In the genomic region with DNA sequence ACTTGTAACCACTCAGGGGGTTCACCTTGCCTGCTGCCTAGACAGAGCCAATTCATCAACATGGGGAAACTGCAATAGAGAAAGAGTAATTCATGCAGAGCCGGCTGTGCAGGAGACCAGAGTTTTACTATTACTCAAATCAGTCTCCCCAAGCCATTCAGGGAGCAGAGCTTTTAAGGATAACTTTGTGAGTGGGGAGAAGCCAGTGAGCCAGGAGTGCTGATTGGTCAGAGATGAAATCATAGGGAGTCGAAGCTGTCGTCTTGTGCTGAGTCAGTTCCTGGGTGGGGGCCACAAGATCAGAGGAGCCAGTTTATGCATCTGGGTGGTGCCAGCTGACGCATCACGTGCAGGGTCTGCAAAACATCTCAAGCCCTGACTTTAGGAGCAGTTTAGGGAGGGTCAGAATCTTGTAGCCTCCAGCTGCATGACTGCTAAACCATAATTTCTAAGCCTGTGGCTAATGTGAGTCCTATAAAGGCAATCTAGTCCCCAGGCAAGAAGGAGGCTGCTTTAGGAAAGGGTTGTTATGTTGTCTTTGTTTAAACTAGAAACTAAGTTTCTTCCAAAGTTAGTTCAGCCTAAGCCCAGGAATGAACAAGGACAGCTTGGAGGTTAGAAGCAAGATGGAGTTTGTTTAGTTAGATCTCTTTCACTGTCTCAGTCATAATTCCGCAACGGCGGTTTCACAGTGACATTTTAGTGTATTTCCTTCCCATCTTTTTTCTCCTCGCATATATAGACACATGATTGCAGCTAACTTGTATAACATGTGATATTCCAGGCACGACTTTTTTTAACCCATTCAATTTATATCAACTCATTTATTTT, we compare ENCODE assay signal across 8 cellular contexts.
DNase-seq lines count a peak whose midpoint lies in the region; ATAC-seq and TF ChIP-seq lines count a peak whose summit lies in the region.

No MANE protein-coding gene starts in this region.

- ATAC-seq in GM18861 (IDR thresholded peaks at IDR 0.05; ENCODE audit: unreplicated experiment) (no peak), right lobe of liver (no peak), GM18502 (IDR thresholded peaks at IDR 0.05; ENCODE audit: poor library complexity, unreplicated experiment) (no peak)

- no peak overlapping the region for H3K4me3 ChIP-seq in effector memory CD4-positive, alpha-beta T cell (ENCODE audit: insufficient read depth, low read depth, low read length, poor library complexity, severe bottlenecking)
- H3K4me3 ChIP-seq in right lobe of liver = no peak overlapping the region

- H3K4me1 ChIP-seq in effector memory CD4-positive, alpha-beta T cell (ENCODE audit: control insufficient read depth, insufficient read depth, low read length, poor library complexity, severe bottlenecking) = no peaks in the 10 kb centered on the region
- H3K4me1 ChIP-seq in right lobe of liver = no peaks in the 10 kb centered on the region

- H3K9me3 ChIP-seq in effector memory CD4-positive, alpha-beta T cell (ENCODE audit: control insufficient read depth, low read length) = no peaks in the 10 kb centered on the region
- H3K9me3 ChIP-seq in right lobe of liver = no peaks in the 10 kb centered on the region

- no peak for TF ChIP-seq CTCF in right lobe of liver (IDR thresholded peaks at IDR 0.05)

- no peak for TF ChIP-seq POLR2A in right lobe of liver (IDR thresholded peaks at IDR 0.05)

- no peaks in the 10 kb centered on the region for H3K27me3 ChIP-seq in effector memory CD4-positive, alpha-beta T cell (replicated peaks; ENCODE audit: control insufficient read depth, insufficient read depth, low read length, poor library complexity, severe bottlenecking)
- no peaks in the 10 kb centered on the region for H3K27me3 ChIP-seq in right lobe of liver

- DNase-seq in HT-29 (ENCODE audit: low spot score) (peak; percentile 76), T1000 (lab: John Stamatoyannopoulos, UW) (peak; percentile 86), HPDE6-E6E7 (ENCODE audit: extremely low spot score) (no peak), right lobe of liver (no peak)
- peak in 2 of 3 donors; percentile 4 to 22 for DNase-seq in effector memory CD4-positive, alpha-beta T cell
- DNase-seq in stimulated activated CD4-positive, alpha-beta T cell treated with anti-CD3 and anti-CD28 coated beads, Interleukin-1b, Interleukin-23, amount 100 ng/mL, for 4 hours (ENCODE audit: low read depth in 2 of 2) = peak; percentile 7 to 30

- intact Hi-C loops in right lobe of liver (cut with DNase I) = no loop called here

- H3K36me3 ChIP-seq in effector memory CD4-positive, alpha-beta T cell (ENCODE audit: control insufficient read depth, insufficient read depth, low read length) = no peaks in the 10 kb centered on the region
- no peaks in the 10 kb centered on the region for H3K36me3 ChIP-seq in right lobe of liver

- no peak overlapping the region for H3K27ac ChIP-seq in effector memory CD4-positive, alpha-beta T cell (ENCODE audit: insufficient read depth, low read length, poor library complexity, severe bottlenecking)
- no peak overlapping the region for H3K27ac ChIP-seq in right lobe of liver

- WGBS in right lobe of liver (ENCODE audit: insufficient coverage, low coverage, low lambda C conversion rate, missing lambda C conversion rate) = 54% methylated on average over 10 of the region's 10 CpGs

Comparison
In these comparisons a context has a peak if more than half of its experiments do, and no peak if none do; other contexts are left out.
1. DNase-seq: peak in HT-29 (single experiment), T1000 (single experiment), effector memory CD4-positive, alpha-beta T cell (2 of 3) and stimulated activated CD4-positive, alpha-beta T cell treated with anti-CD3 and anti-CD28 coated beads, Interleukin-1b, Interleukin-23, amount 100 ng/mL, for 4 hours (2 of 2); none in HPDE6-E6E7 (single experiment) and right lobe of liver (0 of 3).